In the genomic region with DNA sequence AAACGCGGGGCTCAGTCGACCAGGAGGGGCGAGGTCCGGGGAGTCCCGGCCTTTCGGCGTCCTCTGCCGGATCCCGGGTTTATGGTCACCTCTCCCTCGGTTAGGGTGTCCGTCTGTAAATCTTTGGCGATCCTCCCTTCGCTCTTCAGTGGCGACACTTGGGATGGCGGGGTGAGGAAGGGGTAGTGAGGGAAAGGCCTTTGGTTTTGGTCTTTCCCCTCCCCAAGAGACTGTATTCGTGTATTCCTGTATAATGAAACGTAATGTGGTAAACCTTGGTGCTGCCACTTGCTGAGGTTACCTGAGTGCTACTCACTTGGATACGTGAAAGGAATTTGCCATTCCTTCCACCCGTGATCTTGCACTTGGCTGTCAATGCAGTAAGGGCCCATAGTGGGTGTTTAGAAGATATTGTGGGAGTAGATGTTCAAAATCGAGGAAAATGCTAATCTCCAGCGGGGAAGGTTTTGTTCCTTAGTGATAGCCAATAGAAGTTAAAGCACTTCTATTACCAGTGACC, we compare ENCODE assay signal across 8 cellular contexts.
DNase-seq lines count a peak whose midpoint lies in the region; TF ChIP-seq lines count a peak whose summit lies in the region.

No MANE protein-coding gene starts in this region.

- DNase-seq in NCI-H2227 (lab: John Stamatoyannopoulos, UW; ENCODE audit: unreplicated experiment) (peak; percentile 37), NCI-H2227 treated with DMSO at 0.1 percent for 48 hours (lab: John Stamatoyannopoulos, UW) (no peak), coronary artery (ENCODE audit: low spot score) (peak; percentile 81), nephron progenitor cell (no peak), NCI-H1105 (lab: John Stamatoyannopoulos, UW) (no peak), T1000 (lab: John Stamatoyannopoulos, UW) (no peak), AG20443 (ENCODE audit: low spot score) (no peak)

- TF ChIP-seq CTCF in coronary artery (IDR thresholded peaks at IDR 0.05) (no peak), nephron progenitor cell (IDR thresholded peaks at IDR 0.05) (no peak)

- no peaks in the 10 kb centered on the region for H3K9me3 ChIP-seq in HUES6 (ENCODE audit: control insufficient read depth, insufficient read depth, low read depth, low read length)

- H3K36me3 Mint-ChIP-seq in nephron progenitor cell (ENCODE audit: low read depth) = peaks cover 20% of the 10 kb centered on the region

- H3K4me3 Mint-ChIP-seq in nephron progenitor cell = peak overlapping the region; percentile 99

- peak overlapping the region; percentile 99 for H3K27ac Mint-ChIP-seq in nephron progenitor cell

- H3K4me3 ChIP-seq in HUES6 (ENCODE audit: low read depth, low read length) (peak overlapping the region; percentile 92), coronary artery (peak overlapping the region; percentile 98)

- H3K27me3 ChIP-seq in HUES6 (ENCODE audit: control insufficient read depth, insufficient read depth, low read length) = no peaks in the 10 kb centered on the region

- H3K27ac ChIP-seq in HUES6 (ENCODE audit: low read depth, low read length) (peak overlapping the region; percentile 79), coronary artery (peak overlapping the region; percentile 90 to 98)

- no peaks in the 10 kb centered on the region for H3K9me3 Mint-ChIP-seq in nephron progenitor cell

- peaks cover 8% of the 10 kb centered on the region for H3K4me1 ChIP-seq in HUES6 (ENCODE audit: control insufficient read depth, insufficient read depth, low read length)

- peaks cover 33% of the 10 kb centered on the region for H3K4me1 Mint-ChIP-seq in nephron progenitor cell

- H3K36me3 ChIP-seq in HUES6 (ENCODE audit: control insufficient read depth, insufficient read depth, low read length) = peaks cover 26% of the 10 kb centered on the region

- peak overlapping the region; percentile 95 for H3K9ac ChIP-seq in HUES6 (ENCODE audit: low read length)

- peaks cover 11% of the 10 kb centered on the region for H3K27me3 Mint-ChIP-seq in nephron progenitor cell (ENCODE audit: low read depth, poor library complexity)

Comparison
In these comparisons a context has a peak if more than half of its experiments do, and no peak if none do; other contexts are left out.
1. DNase-seq: peak in NCI-H2227 (single experiment) and coronary artery (single experiment); none in NCI-H2227 treated with DMSO at 0.1 percent for 48 hours (single experiment), nephron progenitor cell (single experiment), NCI-H1105 (single experiment), T1000 (single experiment) and AG20443 (single experiment).